ENCODE assay signal across 36 cellular contexts in the genomic region with DNA sequence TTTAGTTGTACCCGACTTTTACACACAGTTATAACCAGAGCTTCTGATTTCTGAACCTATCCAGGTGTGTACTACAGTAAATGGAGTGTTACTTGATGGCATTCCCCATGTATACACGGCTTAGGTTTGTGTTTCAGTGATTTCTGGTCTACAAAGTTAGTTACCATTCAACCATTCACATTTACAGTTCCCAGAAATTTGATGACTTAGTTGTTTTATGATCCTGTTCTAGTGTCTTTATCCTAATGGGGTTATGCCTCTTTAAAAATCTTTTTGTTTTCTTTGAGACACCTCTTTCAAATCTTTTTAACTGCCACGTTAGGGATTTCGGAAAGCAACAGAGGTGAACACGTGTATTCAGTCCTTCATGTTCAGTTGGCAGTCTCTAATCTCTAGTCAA.
"Had no signal": no experiment of that assay in that cellular context is flagged by ENCODE, and none has a peak within 500 bp of the region (broad histone marks: within the 10 kb centered on the region; RNA-seq: fewer than 3 reads in every experiment).

No MANE protein-coding gene starts in this region.

- H3K9me3 Mint-ChIP-seq: activated CD4-positive, alpha-beta memory T cell treated with anti-CD3 and anti-CD28 coated beads for 36 hours; activated naive CD4-positive, alpha-beta T cell treated with anti-CD3 and anti-CD28 coated beads for 36 hours; activated naive CD4-positive, alpha-beta T cell treated with anti-CD3 and anti-CD28 coated beads, Interleukin-2, amount 50 U/mL, for 24 hours; activated naive CD8-positive, alpha-beta T cell treated with anti-CD3 and anti-CD28 coated beads for 36 hours; activated naive CD8-positive, alpha-beta T cell treated with anti-CD3 and anti-CD28 coated beads, Interleukin-2, amount 50 U/mL, for 24 hours; dendritic cell treated with granulocyte-macrophage colony-stimulating factor and Interleukin-4, amounts not matched to agents 40 ng/mL and 50 ng/mL, for 4 days; effector memory CD8-positive, alpha-beta T cell; T-helper 1 cell treated with Interleukin-12 subunit alpha and Interleukin-12 subunit beta and Interleukin-4 antibody, amounts not matched to agents 30 μg/mL and 1 μg/mL, for 36 hours had no signal

- H3K27ac ChIP-seq: adrenal gland, body of pancreas, coronary artery, foreskin keratinocyte, gastrocnemius medialis, heart left ventricle had no signal

- H3K9me3 ChIP-seq: body of pancreas, esophagus muscularis mucosa, gastrocnemius medialis had no signal

- H3K27ac Mint-ChIP-seq: activated CD4-positive, alpha-beta memory T cell treated with anti-CD3 and anti-CD28 coated beads for 36 hours; activated CD4-positive, alpha-beta T cell treated with anti-CD3 and anti-CD28 coated beads for 36 hours; activated CD4-positive, alpha-beta T cell treated with anti-CD3 and anti-CD28 coated beads, Interleukin-2, amount 10 ng/mL, durations not matched to agents 24 days and 14 days; activated CD8-positive, alpha-beta memory T cell treated with anti-CD3 and anti-CD28 coated beads, Interleukin-2, amount 10 ng/mL, durations not matched to agents 7 days and 5 days; activated CD8-positive, alpha-beta T cell treated with anti-CD3 and anti-CD28 coated beads, Interleukin-2, amount 10 ng/mL, durations not matched to agents 7 days and 5 days; activated naive CD4-positive, alpha-beta T cell treated with anti-CD3 and anti-CD28 coated beads for 36 hours; activated naive CD4-positive, alpha-beta T cell treated with anti-CD3 and anti-CD28 coated beads, Interleukin-2, amount 50 U/mL, for 24 hours; activated naive CD8-positive, alpha-beta T cell treated with anti-CD3 and anti-CD28 coated beads for 36 hours; activated naive CD8-positive, alpha-beta T cell treated with anti-CD3 and anti-CD28 coated beads, Interleukin-2, amount 50 U/mL, for 24 hours; activated T-helper 1 cell treated with anti-CD3 and anti-CD28 coated beads, Interleukin-12 subunit alpha, Interleukin-12 subunit beta, Interleukin-2, Interleukin-4 antibody, amounts not matched to agents 30 ng/mL and 10 ng/mL and 1 ng/mL, durations not matched to agents 14 hours and 24 hours and 36 hours; activated T-helper 2 cell treated with anti-CD3 and anti-CD28 coated beads, Interferon-gamma antibody, Interleukin-2, Interleukin-4, amounts not matched to agents 10 μg/mL and 5 μg/mL and 100 μg/mL, durations not matched to agents 14 hours and 24 hours and 36 hours; T-helper 1 cell treated with Interleukin-12 subunit alpha and Interleukin-12 subunit beta and Interleukin-4 antibody, amounts not matched to agents 30 μg/mL and 1 μg/mL, for 36 hours; T-helper 2 cell treated with Interferon-gamma antibody and Interleukin-4, amounts not matched to agents 5 μg/mL and 100 μg/mL, for 36 hours had no signal

- ATAC-seq: activated CD4-positive, alpha-beta T cell treated with anti-CD3 and anti-CD28 coated beads for 36 hours; activated CD8-positive, alpha-beta memory T cell treated with anti-CD3 and anti-CD28 coated beads, Interleukin-2, amount 10 ng/mL, durations not matched to agents 7 days and 5 days; activated CD8-positive, alpha-beta T cell treated with anti-CD3 and anti-CD28 coated beads, Interleukin-2, amount 10 ng/mL, durations not matched to agents 7 days and 5 days; activated naive CD8-positive, alpha-beta T cell treated with anti-CD3 and anti-CD28 coated beads, Interleukin-2, amount 50 U/mL, for 24 hours; body of pancreas; effector memory CD8-positive, alpha-beta T cell; foreskin keratinocyte; gastrocnemius medialis; heart left ventricle had no signal

- H3K4me3 Mint-ChIP-seq: activated CD4-positive, alpha-beta memory T cell treated with anti-CD3 and anti-CD28 coated beads for 36 hours; activated CD4-positive, alpha-beta T cell treated with anti-CD3 and anti-CD28 coated beads for 36 hours; activated CD4-positive, alpha-beta T cell treated with anti-CD3 and anti-CD28 coated beads, Interleukin-2, amount 10 ng/mL, durations not matched to agents 24 days and 14 days; activated CD8-positive, alpha-beta memory T cell treated with anti-CD3 and anti-CD28 coated beads, Interleukin-2, amount 10 ng/mL, durations not matched to agents 7 days and 5 days; activated CD8-positive, alpha-beta T cell treated with anti-CD3 and anti-CD28 coated beads, Interleukin-2, amount 10 ng/mL, durations not matched to agents 7 days and 5 days; activated naive CD4-positive, alpha-beta T cell treated with anti-CD3 and anti-CD28 coated beads for 36 hours; activated naive CD4-positive, alpha-beta T cell treated with anti-CD3 and anti-CD28 coated beads, Interleukin-2, amount 50 U/mL, for 24 hours; activated naive CD8-positive, alpha-beta T cell treated with anti-CD3 and anti-CD28 coated beads for 36 hours; activated naive CD8-positive, alpha-beta T cell treated with anti-CD3 and anti-CD28 coated beads, Interleukin-2, amount 50 U/mL, for 24 hours; activated T-helper 1 cell treated with anti-CD3 and anti-CD28 coated beads, Interleukin-12 subunit alpha, Interleukin-12 subunit beta, Interleukin-2, Interleukin-4 antibody, amounts not matched to agents 30 ng/mL and 10 ng/mL and 1 ng/mL, durations not matched to agents 14 hours and 24 hours and 36 hours; dendritic cell treated with granulocyte-macrophage colony-stimulating factor and Interleukin-4, amounts not matched to agents 40 ng/mL and 50 ng/mL, for 4 days; T-helper 1 cell treated with Interleukin-12 subunit alpha and Interleukin-12 subunit beta and Interleukin-4 antibody, amounts not matched to agents 30 μg/mL and 1 μg/mL, for 36 hours; T-helper 2 cell treated with Interferon-gamma antibody and Interleukin-4, amounts not matched to agents 5 μg/mL and 100 μg/mL, for 36 hours had no signal

- H3K27me3 Mint-ChIP-seq: activated CD4-positive, alpha-beta memory T cell treated with anti-CD3 and anti-CD28 coated beads for 36 hours; activated CD4-positive, alpha-beta T cell treated with anti-CD3 and anti-CD28 coated beads for 36 hours; activated CD4-positive, alpha-beta T cell treated with anti-CD3 and anti-CD28 coated beads, Interleukin-2, amount 10 ng/mL, durations not matched to agents 24 days and 14 days; activated CD8-positive, alpha-beta memory T cell treated with anti-CD3 and anti-CD28 coated beads, Interleukin-2, amount 10 ng/mL, durations not matched to agents 7 days and 5 days; activated naive CD4-positive, alpha-beta T cell treated with anti-CD3 and anti-CD28 coated beads, Interleukin-2, amount 50 U/mL, for 24 hours; activated naive CD8-positive, alpha-beta T cell treated with anti-CD3 and anti-CD28 coated beads for 36 hours; activated naive CD8-positive, alpha-beta T cell treated with anti-CD3 and anti-CD28 coated beads, Interleukin-2, amount 50 U/mL, for 24 hours; dendritic cell treated with granulocyte-macrophage colony-stimulating factor and Interleukin-4, amounts not matched to agents 40 ng/mL and 50 ng/mL, for 4 days; effector memory CD8-positive, alpha-beta T cell had no signal

- DNase-seq: activated CD4-positive, alpha-beta memory T cell treated with anti-CD3 and anti-CD28 coated beads for 36 hours; activated CD4-positive, alpha-beta T cell treated with anti-CD3 and anti-CD28 coated beads for 36 hours; activated CD4-positive, alpha-beta T cell treated with anti-CD3 and anti-CD28 coated beads, Interleukin-2, amount 10 ng/mL, durations not matched to agents 24 days and 14 days; activated CD4-positive, CD25-positive, alpha-beta regulatory T cell; activated CD4-positive, CD25-positive, alpha-beta regulatory T cell treated with anti-CD3 and anti-CD28 coated beads, Interleukin-2, amount 50 U/mL, for 72 hours; activated CD8-positive, alpha-beta memory T cell treated with anti-CD3 and anti-CD28 coated beads, Interleukin-2, amount 10 ng/mL, durations not matched to agents 7 days and 5 days; activated CD8-positive, alpha-beta memory T cell treated with anti-CD3 and anti-CD28 coated beads, Interleukin-2, amount 50 U/mL, for 4 hours; activated CD8-positive, alpha-beta T cell treated with anti-CD3 and anti-CD28 coated beads, Interleukin-2, amount 10 ng/mL, durations not matched to agents 7 days and 5 days; activated effector memory CD4-positive, alpha-beta T cell treated with anti-CD3 and anti-CD28 coated beads, Interleukin-2, amount 50 U/mL, for 16 hours; activated naive CD4-positive, alpha-beta T cell treated with anti-CD3 and anti-CD28 coated beads for 36 hours; activated naive CD8-positive, alpha-beta T cell treated with anti-CD3 and anti-CD28 coated beads for 36 hours; activated naive CD8-positive, alpha-beta T cell treated with anti-CD3 and anti-CD28 coated beads, Interleukin-2, amount 50 U/mL, for 24 hours; activated T-cell treated with anti-CD3 and anti-CD28 coated beads, Interleukin-2, amount 50 U/mL, for 1 hour; activated T-cell treated with anti-CD3 and anti-CD28 coated beads, Interleukin-2, amount 50 U/mL, for 48 hours; adrenal gland; amygdala; aorta; body of pancreas; caudate nucleus; cerebellar nuclear complex; dorsolateral prefrontal cortex; effector memory CD8-positive, alpha-beta T cell; erythroblast; foreskin keratinocyte; gastrocnemius medialis; glutamatergic neuron; heart left ventricle; T1000 had no signal

- H3K4me1 ChIP-seq: foreskin keratinocyte had no signal

- H3K4me3 ChIP-seq: adrenal gland, body of pancreas, coronary artery, dorsolateral prefrontal cortex, esophagus muscularis mucosa, gastrocnemius medialis, heart left ventricle had no signal
